In the genomic region with DNA sequence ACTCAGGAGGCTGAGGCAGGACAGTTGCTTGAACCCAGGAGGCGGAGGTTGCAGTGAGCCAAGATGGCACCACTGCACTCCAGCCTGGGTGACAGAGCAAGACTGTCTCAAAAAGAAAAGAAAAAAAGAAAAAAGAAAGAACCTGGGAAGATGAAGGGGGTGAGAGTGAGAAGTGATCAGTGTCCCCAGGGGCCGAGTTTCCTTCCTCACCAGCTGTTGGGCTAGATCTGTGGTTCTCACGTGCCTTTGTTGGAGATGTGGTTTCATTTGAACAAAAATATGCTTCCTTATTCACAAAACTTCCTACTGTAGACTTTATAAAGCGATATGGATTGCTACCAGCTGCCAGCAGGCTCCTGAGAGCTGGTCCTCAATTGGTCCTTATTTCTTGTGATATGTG, we compare ENCODE assay signal across 8 cellular contexts. TPM values are rescaled to one million over a fixed set of nuclear protein-coding genes. Genes with fewer than 3 reads are reported as not detected.
DNase-seq lines count a peak whose midpoint lies in the region; ATAC-seq and TF ChIP-seq lines count a peak whose summit lies in the region.
"Not testable (repeated sequence)": the region's sequence is repeated elsewhere in the genome, so short reads cannot be mapped to it uniquely, and the experiment has no call there.

No MANE protein-coding gene starts in this region.

- not testable (repeated sequence) for TF ChIP-seq RAD21 in IMR-90 (IDR thresholded peaks at IDR 0.05; ENCODE audit: low read length)

- H3K4me3 ChIP-seq in IMR-90 (ENCODE audit: insufficient read depth, low read depth, low read length); right lobe of liver; testis: not testable (repeated sequence)

- H2BK120ac ChIP-seq in IMR-90 (ENCODE audit: low read depth, low read length), result not testable (repeated sequence)

- no CpG with 5 or more reads among the region's 4 CpGs for WGBS in IMR-90 (ENCODE audit: extremely low coverage in 2 of 2, insufficient read length in 1 of 2), 2 experiments
- no CpG with 5 or more reads among the region's 4 CpGs for WGBS in right lobe of liver (ENCODE audit: insufficient coverage, low coverage, low lambda C conversion rate, missing lambda C conversion rate)
- no CpG with 5 or more reads among the region's 4 CpGs for WGBS in testis, 2 donors

- H3K14ac ChIP-seq in IMR-90 (replicated peaks; ENCODE audit: low read depth, low read length), result not testable (repeated sequence)

- peak; percentile 51 for ATAC-seq in GM18502 (IDR thresholded peaks at IDR 0.05; ENCODE audit: poor library complexity, unreplicated experiment)
- ATAC-seq in GM19324 (IDR thresholded peaks at IDR 0.05; ENCODE audit: low FRiP score, unreplicated experiment), result peak; percentile 62
- peak; percentile 70 for ATAC-seq in GM21576 (IDR thresholded peaks at IDR 0.05; ENCODE audit: unreplicated experiment)
- ATAC-seq in HG02981 (IDR thresholded peaks at IDR 0.05; ENCODE audit: unreplicated experiment), result peak; percentile 61
- ATAC-seq in IMR-90 (ENCODE audit: low read depth), result peak; percentile 62
- peak; percentile 49 for ATAC-seq in esophagus mucosa
- ATAC-seq in right lobe of liver, result peak; percentile 42 to 74 (median 46)

- not testable (repeated sequence) for BruUV-seq in IMR-90 (replicated peaks; lab: Mats Ljungman, UMichigan)

- H3K9me3 ChIP-seq in IMR-90 (ENCODE audit: control insufficient read depth, insufficient read depth, low read length); right lobe of liver; testis: not testable (repeated sequence)

- not testable (repeated sequence) for H4K8ac ChIP-seq in IMR-90 (ENCODE audit: low read depth in 2 of 2, low read length in 2 of 2)

- intact Hi-C loops in IMR-90 (cut with micrococcal nuclease); right lobe of liver (cut with DNase I); testis (cut with DNase I; ENCODE audit: low total_unique reads): not testable (repeated sequence)

- H3K56ac ChIP-seq in IMR-90 (ENCODE audit: extremely low read depth, insufficient read depth, low read length), result not testable (repeated sequence)

- not testable (repeated sequence) for H3K4ac ChIP-seq in IMR-90 (ENCODE audit: low read depth, low read length)

- dilution Hi-C loops in IMR-90 (cut with HindIII; ENCODE audit: low sequenced_read_pairs, unreplicated experiment), result not testable (repeated sequence)

- H2AFZ ChIP-seq in IMR-90 (replicated peaks; ENCODE audit: low read length, poor library complexity), result not testable (repeated sequence)

- not testable (repeated sequence) for H3K27ac ChIP-seq in IMR-90 (ENCODE audit: insufficient read depth, low read length); right lobe of liver; testis

- TF ChIP-seq CTCF in IMR-90 (conservative IDR thresholded peaks at IDR 0.05; ENCODE audit: low read depth, low read length); right lobe of liver (IDR thresholded peaks at IDR 0.05); testis (IDR thresholded peaks at IDR 0.05): not testable (repeated sequence)

- not testable (repeated sequence) for H2AK5ac ChIP-seq in IMR-90 (ENCODE audit: low read depth, low read length)

- not testable (repeated sequence) for H3K23ac ChIP-seq in IMR-90 (ENCODE audit: low read depth, low read length)

- POLR2A ChIA-PET in IMR-90 (lab: Charles Lee; ENCODE audit: unreplicated experiment), result not testable (repeated sequence)

- not testable (repeated sequence) for TF ChIP-seq POLR2A in IMR-90 (IDR thresholded peaks at IDR 0.05; ENCODE audit: low read depth, low read length); right lobe of liver (IDR thresholded peaks at IDR 0.05); testis (IDR thresholded peaks at IDR 0.05)

- H3K9me1 ChIP-seq in IMR-90 (ENCODE audit: insufficient read depth, low read length), result not testable (repeated sequence)

- H2AK9ac ChIP-seq in IMR-90 (replicated peaks; ENCODE audit: low read depth, low read length, poor library complexity), result not testable (repeated sequence)

- not testable (repeated sequence) for H3K18ac ChIP-seq in IMR-90 (ENCODE audit: low read depth, low read length)

- H4K5ac ChIP-seq in IMR-90 (ENCODE audit: low read depth, low read length), result not testable (repeated sequence)

- not testable (repeated sequence) for H3K4me2 ChIP-seq in IMR-90 (ENCODE audit: low read depth, low read length)

- not testable (repeated sequence) for H4K20me1 ChIP-seq in IMR-90 (ENCODE audit: insufficient read depth, low read length)

- CTCF ChIA-PET in IMR-90 (lab: Yijun Ruan, JAX), result not testable (repeated sequence)

- H2BK20ac ChIP-seq in IMR-90 (ENCODE audit: low read depth, low read length), result not testable (repeated sequence)

- H3K79me1 ChIP-seq in IMR-90 (ENCODE audit: low read depth in 1 of 2, low read length in 2 of 2), result not testable (repeated sequence)

- not testable (repeated sequence) for DNase-seq in IMR-90, right lobe of liver
- peak; percentile 19 for DNase-seq in testis

- not testable (repeated sequence) for H3K36me3 ChIP-seq in IMR-90 (ENCODE audit: control insufficient read depth, insufficient read depth, low read length); right lobe of liver; testis (ENCODE audit: low read depth, missing control alignments)

- not testable (repeated sequence) for H4K91ac ChIP-seq in IMR-90 (ENCODE audit: insufficient read depth, low read depth, low read length)

- H3K27me3 ChIP-seq in IMR-90 (ENCODE audit: control insufficient read depth, insufficient read depth, low read length); right lobe of liver; testis: not testable (repeated sequence)

- H3K4me1 ChIP-seq in IMR-90 (ENCODE audit: control insufficient read depth, insufficient read depth, low read length); right lobe of liver; testis: not testable (repeated sequence)

- not testable (repeated sequence) for H2BK5ac ChIP-seq in IMR-90 (ENCODE audit: low read depth, low read length, poor library complexity, severe bottlenecking)

- H3K9ac ChIP-seq in IMR-90 (ENCODE audit: low read depth, low read length), result not testable (repeated sequence)

- not testable (repeated sequence) for H2BK15ac ChIP-seq in IMR-90 (ENCODE audit: low read depth, low read length)

- in situ Hi-C loops in IMR-90 (cut with MboI; ENCODE audit: low sequenced_read_pairs), result not testable (repeated sequence)

RNA-seq across cellular contexts. Expression of a gene that starts 37.3 kb away (rescaled TPM):
- 9.9 and 11.9 TPM in 2 replicates for total RNA-seq in IMR-90 (2012; rRNA removed)
- 12.7 and 13.8 TPM in 2 replicates for polyA plus RNA-seq in IMR-90 (2012; rRNA removed)
- polyA plus RNA-seq in IMR-90 (2012; cell fraction: cytosol; rRNA removed), result 5.2 and 24.9 TPM in 2 replicates
- polyA plus RNA-seq in IMR-90 (2012; cell fraction: nucleus; rRNA removed; ENCODE audit: low replicate concordance), result 23.3 and 51.0 TPM in 2 replicates
- 19.0 TPM for total RNA-seq in esophagus mucosa
- total RNA-seq in right lobe of liver, result 10 to 100 TPM; 14.1 to 24.2 (median 19.1) TPM
- total RNA-seq in testis, result 10 to 100 TPM; 44.4 to 63.1 TPM
- polyA plus RNA-seq in testis (ENCODE audit: insufficient read depth, low read depth, low replicate concordance), result 19.9 TPM

RNA-seq across cellular contexts. Expression of a gene that starts 56.0 kb away (rescaled TPM):
- total RNA-seq in IMR-90 (2012; rRNA removed) (48.2 and 57.2 TPM in 2 replicates), esophagus mucosa (27.7 TPM), right lobe of liver (10 to 100 TPM; 26.3 to 37.5 (median 28.5) TPM), testis (10 to 100 TPM; 48.7 to 54.3 TPM)
- polyA plus RNA-seq in IMR-90 (2012; rRNA removed) (36.0 and 43.3 TPM in 2 replicates), testis (ENCODE audit: insufficient read depth, low read depth, low replicate concordance) (35.1 TPM)
- 46.6 and 63.4 TPM in 2 replicates for polyA plus RNA-seq in IMR-90 (2012; cell fraction: cytosol; rRNA removed)
- 28.6 and 29.2 TPM in 2 replicates for polyA plus RNA-seq in IMR-90 (2012; cell fraction: nucleus; rRNA removed; ENCODE audit: low replicate concordance)
